8 cellular contexts compared by ENCODE assay signal in genomic region chr20:56392282-56393132, GRCh38. TPM values are rescaled to one million over a fixed set of nuclear protein-coding genes. Genes with fewer than 3 reads are reported as not detected.
DNase-seq lines count a peak whose midpoint lies in the region; ATAC-seq, FAIRE-seq and TF ChIP-seq lines count a peak whose summit lies in the region.

Gene CSTF1 (plus strand): TSS chr20:56392645. CDS start chr20:56395553, 2,908 bp downstream.

- peaks cover 88% of the 10 kb centered on the region for H3K79me2 ChIP-seq in Loucy (ENCODE audit: insufficient read depth, low read length)

- TF ChIP-seq POLR2A in H54 (IDR thresholded peaks at IDR 0.05; ENCODE audit: low read depth, low read length) (peak; percentile 62), Raji (IDR thresholded peaks at IDR 0.05; ENCODE audit: insufficient read depth, low read depth, low read length) (peak; percentile 73)

- H3K27ac Mint-ChIP-seq in natural killer cell treated with Interleukin-12 subunit alpha and Interleukin-12 subunit beta and Interleukin-15 and Interleukin-18, amount 100 ng/mL, for 72 hours: no peak within 1 kb of the TSS
- H3K27ac Mint-ChIP-seq in stimulated activated naive CD8-positive, alpha-beta T cell treated with anti-CD3 and anti-CD28 coated beads, Interleukin-15, amount 100 ng/mL, for 72 hours: peak within 1 kb of the TSS in 1 of 2 donors; percentile 83

- no peak within 1 kb of the TSS for H3K4me3 Mint-ChIP-seq in natural killer cell treated with Interleukin-12 subunit alpha and Interleukin-12 subunit beta and Interleukin-15 and Interleukin-18, amount 100 ng/mL, for 72 hours
- H3K4me3 Mint-ChIP-seq in stimulated activated naive CD8-positive, alpha-beta T cell treated with anti-CD3 and anti-CD28 coated beads, Interleukin-15, amount 100 ng/mL, for 72 hours: no peak within 1 kb of the TSS

- H3K9me3 ChIP-seq in Loucy (ENCODE audit: insufficient read depth, low read depth, low read length): no peaks in the 10 kb centered on the region

- H3K9me2 ChIP-seq in Loucy (replicated peaks; ENCODE audit: low read depth, low read length): no peaks in the 10 kb centered on the region

- no peak for TF ChIP-seq CTCF in Loucy (conservative IDR thresholded peaks at IDR 0.05; ENCODE audit: low read length)
- TF ChIP-seq CTCF in fibroblast of pulmonary artery (IDR thresholded peaks at IDR 0.05; ENCODE audit: low read length, missing control alignments): no peak

- H3K4me1 Mint-ChIP-seq in natural killer cell treated with Interleukin-12 subunit alpha and Interleukin-12 subunit beta and Interleukin-15 and Interleukin-18, amount 100 ng/mL, for 72 hours (ENCODE audit: low read depth in 2 of 2): peaks cover 28 to 36% of the 10 kb centered on the region in 2 donors
- peaks cover 49% of the 10 kb centered on the region for H3K4me1 Mint-ChIP-seq in stimulated activated naive CD8-positive, alpha-beta T cell treated with anti-CD3 and anti-CD28 coated beads, Interleukin-15, amount 100 ng/mL, for 72 hours

- peaks cover 47% of the 10 kb centered on the region for H4K20me1 ChIP-seq in Loucy (ENCODE audit: insufficient read depth, low read length, poor library complexity, severe bottlenecking)

- peaks cover 4% of the 10 kb centered on the region for H3K27me3 ChIP-seq in Loucy (ENCODE audit: insufficient read depth, low read length, poor library complexity, severe bottlenecking)

- H3K4me2 ChIP-seq in Loucy (ENCODE audit: low read depth, low read length, poor library complexity, severe bottlenecking): peak within 1 kb of the TSS; percentile 96

- H3K27me3 Mint-ChIP-seq in natural killer cell treated with Interleukin-12 subunit alpha and Interleukin-12 subunit beta and Interleukin-15 and Interleukin-18, amount 100 ng/mL, for 72 hours: no peaks in the 10 kb centered on the region
- no peaks in the 10 kb centered on the region for H3K27me3 Mint-ChIP-seq in stimulated activated naive CD8-positive, alpha-beta T cell treated with anti-CD3 and anti-CD28 coated beads, Interleukin-15, amount 100 ng/mL, for 72 hours

- H3F3A ChIP-seq in Loucy (ENCODE audit: low read depth): no peaks in the 10 kb centered on the region

- H3K36me3 ChIP-seq in Loucy (ENCODE audit: insufficient read depth, low read length): peaks cover 35% of the 10 kb centered on the region; the same call in 1 of the 2 replicates

- H3K9ac ChIP-seq in Loucy (ENCODE audit: low read depth, low read length, poor library complexity, severe bottlenecking): peak within 1 kb of the TSS; percentile 99

- H3K4me3 ChIP-seq in Loucy (ENCODE audit: low read length, poor library complexity, severe bottlenecking) (peak within 1 kb of the TSS; percentile 98), fibroblast of pulmonary artery (replicated peaks; ENCODE audit: low read depth, low read length) (peak within 1 kb of the TSS; percentile 90)

- H3K36me3 Mint-ChIP-seq in natural killer cell treated with Interleukin-12 subunit alpha and Interleukin-12 subunit beta and Interleukin-15 and Interleukin-18, amount 100 ng/mL, for 72 hours: peaks cover 35% of the 10 kb centered on the region

- peak; percentile 100 for DNase-seq in EH (ENCODE audit: low read depth)
- peak; percentile 98 for DNase-seq in H54 (ENCODE audit: insufficient read length, low spot score)
- DNase-seq in activated T-helper 9 cell treated with anti-CD3 and anti-CD28 coated beads, Interleukin-2, amount 50 U/mL, for 16 hours (ENCODE audit: low read depth): peak; percentile 99
- DNase-seq in fibroblast of pulmonary artery (ENCODE audit: low read depth): peak; percentile 100
- peak; percentile 100 for DNase-seq in natural killer cell treated with Interleukin-12 subunit alpha and Interleukin-12 subunit beta and Interleukin-15 and Interleukin-18, amount 100 ng/mL, for 72 hours (ENCODE audit: low spot score)
- peak; percentile 99 to 100 for DNase-seq in stimulated activated naive CD8-positive, alpha-beta T cell treated with anti-CD3 and anti-CD28 coated beads, Interleukin-15, amount 100 ng/mL, for 72 hours

- peak; percentile 95 to 96 for ATAC-seq in natural killer cell treated with Interleukin-12 subunit alpha and Interleukin-12 subunit beta and Interleukin-15 and Interleukin-18, amount 100 ng/mL, for 72 hours
- peak; percentile 94 for ATAC-seq in stimulated activated naive CD8-positive, alpha-beta T cell treated with anti-CD3 and anti-CD28 coated beads, Interleukin-15, amount 100 ng/mL, for 72 hours

- H3K9me3 Mint-ChIP-seq in natural killer cell treated with Interleukin-12 subunit alpha and Interleukin-12 subunit beta and Interleukin-15 and Interleukin-18, amount 100 ng/mL, for 72 hours: no peaks in the 10 kb centered on the region
- H3K9me3 Mint-ChIP-seq in stimulated activated naive CD8-positive, alpha-beta T cell treated with anti-CD3 and anti-CD28 coated beads, Interleukin-15, amount 100 ng/mL, for 72 hours: no peaks in the 10 kb centered on the region

- FAIRE-seq in H54 (lab: Jason Lieb, UNC): peak; percentile 65

- H2AFZ ChIP-seq in Loucy (ENCODE audit: low read length): peak within 1 kb of the TSS; percentile 96

- H3K4me1 ChIP-seq in Loucy (ENCODE audit: insufficient read depth, low read length, poor library complexity, severe bottlenecking): peaks cover 53% of the 10 kb centered on the region

RNA-seq across cellular contexts. Expression of gene CSTF1, which starts in this region (rescaled TPM):
- 10 to 100 TPM; 39.6 to 40.1 TPM for total RNA-seq in natural killer cell treated with Interleukin-12 subunit alpha and Interleukin-12 subunit beta and Interleukin-15 and Interleukin-18, amount 100 ng/mL, for 72 hours

Comparison
In these comparisons a context has a peak if more than half of its experiments do, and no peak if none do; other contexts are left out.
1. Peak in every context shown above with its lines: DNase-seq, ATAC-seq and H3K4me3 ChIP-seq.